In the genomic region with DNA sequence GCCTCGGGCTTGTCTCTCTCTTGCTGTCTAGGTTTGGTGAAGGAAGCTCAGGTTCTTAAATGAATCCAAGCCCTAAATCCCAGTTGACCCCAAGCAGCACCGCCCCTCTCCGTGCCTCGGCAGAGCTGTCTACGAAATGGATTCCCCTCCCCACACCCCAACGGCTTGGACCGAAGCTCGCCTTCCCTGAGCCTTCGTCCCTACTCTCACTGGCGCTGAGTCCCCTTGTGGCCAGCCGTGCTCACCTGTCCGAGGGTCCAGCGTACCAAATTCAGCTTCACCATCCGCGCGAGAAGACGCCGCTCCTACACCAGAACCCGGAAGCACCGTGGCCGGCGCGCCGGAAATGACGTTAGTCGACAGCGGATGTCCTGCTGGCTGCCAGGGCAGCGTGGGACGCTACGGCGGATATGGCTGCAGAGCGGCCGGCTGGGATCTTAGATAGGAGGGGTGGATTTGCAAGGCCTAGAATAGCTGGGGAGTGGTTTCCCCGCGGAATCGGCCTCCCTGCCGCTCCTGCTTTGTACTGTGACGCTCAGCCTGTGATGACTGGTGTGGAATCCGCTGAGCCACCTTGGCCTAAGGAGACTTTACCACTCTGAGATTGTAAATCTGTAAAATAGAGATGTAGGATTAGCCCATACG, we compare ENCODE assay signal across 1 cellular context.
TF ChIP-seq lines count a peak whose summit lies in the region.

A gene (minus strand): TSS at position 325 of the 645 bp plus-strand sequence. CDS start 2,201 bp downstream, outside the sequence.

TF ChIP-seq in HepG2, 621 proteins besides CTCF, POLR2A, EP300 and RAD21 (continued from another document and continues in another):
- TF ChIP-seq, protein P1, sequence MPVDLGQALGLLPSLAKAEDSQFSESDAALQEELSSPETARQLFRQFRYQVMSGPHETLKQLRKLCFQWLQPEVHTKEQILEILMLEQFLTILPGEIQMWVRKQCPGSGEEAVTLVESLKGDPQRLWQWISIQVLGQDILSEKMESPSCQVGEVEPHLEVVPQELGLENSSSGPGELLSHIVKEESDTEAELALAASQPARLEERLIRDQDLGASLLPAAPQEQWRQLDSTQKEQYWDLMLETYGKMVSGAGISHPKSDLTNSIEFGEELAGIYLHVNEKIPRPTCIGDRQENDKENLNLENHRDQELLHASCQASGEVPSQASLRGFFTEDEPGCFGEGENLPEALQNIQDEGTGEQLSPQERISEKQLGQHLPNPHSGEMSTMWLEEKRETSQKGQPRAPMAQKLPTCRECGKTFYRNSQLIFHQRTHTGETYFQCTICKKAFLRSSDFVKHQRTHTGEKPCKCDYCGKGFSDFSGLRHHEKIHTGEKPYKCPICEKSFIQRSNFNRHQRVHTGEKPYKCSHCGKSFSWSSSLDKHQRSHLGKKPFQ (CRISPR knock-in tag; IDR thresholded peaks at IDR 0.05; ENCODE audit: insufficient replicate concordance) = no peak
- no peak for TF ChIP-seq FIP1L1 (IDR thresholded peaks at IDR 0.05; ENCODE audit: borderline replicate concordance, insufficient read depth, low read depth, low read length)
- TF ChIP-seq LCORL (IDR thresholded peaks at IDR 0.05) = no peak
- peak; percentile 75; the same call in 1 of the 2 replicates for TF ChIP-seq LCORL (CRISPR knock-in tag; IDR thresholded peaks at IDR 0.05)
- TF ChIP-seq HES4 (CRISPR knock-in tag; IDR thresholded peaks at IDR 0.05; ENCODE audit: borderline replicate concordance) = no peak
- TF ChIP-seq SOX13 (IDR thresholded peaks at IDR 0.05) = no peak
- peak in 1 of 2 experiments; percentile 23; a peak in 1 of 4 replicates for TF ChIP-seq SOX13 (CRISPR knock-in tag; conservative IDR thresholded peaks at IDR 0.05 in 1 of 2, IDR thresholded peaks at IDR 0.05 in 1 of 2)
- TF ChIP-seq ZNF577 (CRISPR knock-in tag; IDR thresholded peaks at IDR 0.05; ENCODE audit: borderline replicate concordance, low read depth) = no peak
- TF ChIP-seq, protein P2, sequence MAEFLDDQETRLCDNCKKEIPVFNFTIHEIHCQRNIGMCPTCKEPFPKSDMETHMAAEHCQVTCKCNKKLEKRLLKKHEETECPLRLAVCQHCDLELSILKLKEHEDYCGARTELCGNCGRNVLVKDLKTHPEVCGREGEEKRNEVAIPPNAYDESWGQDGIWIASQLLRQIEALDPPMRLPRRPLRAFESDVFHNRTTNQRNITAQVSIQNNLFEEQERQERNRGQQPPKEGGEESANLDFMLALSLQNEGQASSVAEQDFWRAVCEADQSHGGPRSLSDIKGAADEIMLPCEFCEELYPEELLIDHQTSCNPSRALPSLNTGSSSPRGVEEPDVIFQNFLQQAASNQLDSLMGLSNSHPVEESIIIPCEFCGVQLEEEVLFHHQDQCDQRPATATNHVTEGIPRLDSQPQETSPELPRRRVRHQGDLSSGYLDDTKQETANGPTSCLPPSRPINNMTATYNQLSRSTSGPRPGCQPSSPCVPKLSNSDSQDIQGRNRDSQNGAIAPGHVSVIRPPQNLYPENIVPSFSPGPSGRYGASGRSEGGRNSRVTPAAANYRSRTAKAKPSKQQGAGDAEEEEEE (CRISPR knock-in tag; IDR thresholded peaks at IDR 0.05; ENCODE audit: borderline replicate concordance) = no peak
- no peak for TF ChIP-seq PHF5A (CRISPR knock-in tag; IDR thresholded peaks at IDR 0.05; ENCODE audit: low read depth, unreplicated experiment)
- TF ChIP-seq RXRB (CRISPR knock-in tag; IDR thresholded peaks at IDR 0.05; ENCODE audit: borderline replicate concordance) = peak; percentile 45; the same call in 1 of the 2 replicates
- TF ChIP-seq, protein P3, sequence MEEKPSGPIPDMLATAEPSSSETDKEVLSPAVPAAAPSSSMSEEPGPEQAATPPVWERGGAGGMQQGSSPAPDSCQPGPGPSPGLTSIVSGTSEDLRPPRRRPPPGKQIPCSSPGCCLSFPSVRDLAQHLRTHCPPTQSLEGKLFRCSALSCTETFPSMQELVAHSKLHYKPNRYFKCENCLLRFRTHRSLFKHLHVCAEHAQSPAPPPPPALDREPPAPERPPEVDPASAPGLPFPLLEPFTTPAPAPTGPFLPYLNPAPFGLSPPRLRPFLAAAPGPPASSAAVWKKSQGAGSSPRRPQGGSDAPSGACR (CRISPR knock-in tag; IDR thresholded peaks at IDR 0.05) = no peak
- no peak for TF ChIP-seq ZNF563 (CRISPR knock-in tag; IDR thresholded peaks at IDR 0.05)
- TF ChIP-seq, protein P4, sequence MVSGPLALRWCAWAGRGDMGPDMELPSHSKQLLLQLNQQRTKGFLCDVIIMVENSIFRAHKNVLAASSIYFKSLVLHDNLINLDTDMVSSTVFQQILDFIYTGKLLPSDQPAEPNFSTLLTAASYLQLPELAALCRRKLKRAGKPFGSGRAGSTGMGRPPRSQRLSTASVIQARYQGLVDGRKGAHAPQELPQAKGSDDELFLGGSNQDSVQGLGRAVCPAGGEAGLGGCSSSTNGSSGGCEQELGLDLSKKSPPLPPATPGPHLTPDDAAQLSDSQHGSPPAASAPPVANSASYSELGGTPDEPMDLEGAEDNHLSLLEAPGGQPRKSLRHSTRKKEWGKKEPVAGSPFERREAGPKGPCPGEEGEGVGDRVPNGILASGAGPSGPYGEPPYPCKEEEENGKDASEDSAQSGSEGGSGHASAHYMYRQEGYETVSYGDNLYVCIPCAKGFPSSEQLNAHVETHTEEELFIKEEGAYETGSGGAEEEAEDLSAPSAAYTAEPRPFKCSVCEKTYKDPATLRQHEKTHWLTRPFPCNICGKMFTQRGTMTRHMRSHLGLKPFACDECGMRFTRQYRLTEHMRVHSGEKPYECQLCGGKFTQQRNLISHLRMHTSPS (CRISPR knock-in tag; IDR thresholded peaks at IDR 0.05; ENCODE audit: low read depth) = no peak; the same call in 1 of the 2 replicates
- TF ChIP-seq ZNF83 (CRISPR knock-in tag; IDR thresholded peaks at IDR 0.05; ENCODE audit: borderline replicate concordance) = no peak
- TF ChIP-seq, protein P5, sequence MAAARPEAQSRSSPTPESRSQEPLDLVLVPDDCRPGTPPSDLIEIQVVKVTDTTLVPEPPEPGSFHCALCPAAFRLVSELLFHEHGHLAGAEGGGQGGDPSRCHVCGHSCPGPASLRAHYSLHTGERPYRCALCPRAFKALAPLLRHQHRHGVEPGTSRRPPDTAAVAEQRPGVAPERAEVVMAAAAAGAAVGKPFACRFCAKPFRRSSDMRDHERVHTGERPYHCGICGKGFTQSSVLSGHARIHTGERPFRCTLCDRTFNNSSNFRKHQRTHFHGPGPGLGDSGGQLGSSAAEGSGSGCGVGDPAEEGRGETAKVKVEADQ (CRISPR knock-in tag; IDR thresholded peaks at IDR 0.05; ENCODE audit: borderline replicate concordance) = peak; percentile 81
- no peak for TF ChIP-seq TEAD2 (CRISPR knock-in tag; IDR thresholded peaks at IDR 0.05)
- peak; percentile 53; the same call in 1 of the 2 replicates for TF ChIP-seq KLF12 (CRISPR knock-in tag; IDR thresholded peaks at IDR 0.05; ENCODE audit: borderline replicate concordance)
- TF ChIP-seq ZNF326 (CRISPR knock-in tag; IDR thresholded peaks at IDR 0.05; ENCODE audit: borderline replicate concordance) = no peak
- TF ChIP-seq, protein P6, sequence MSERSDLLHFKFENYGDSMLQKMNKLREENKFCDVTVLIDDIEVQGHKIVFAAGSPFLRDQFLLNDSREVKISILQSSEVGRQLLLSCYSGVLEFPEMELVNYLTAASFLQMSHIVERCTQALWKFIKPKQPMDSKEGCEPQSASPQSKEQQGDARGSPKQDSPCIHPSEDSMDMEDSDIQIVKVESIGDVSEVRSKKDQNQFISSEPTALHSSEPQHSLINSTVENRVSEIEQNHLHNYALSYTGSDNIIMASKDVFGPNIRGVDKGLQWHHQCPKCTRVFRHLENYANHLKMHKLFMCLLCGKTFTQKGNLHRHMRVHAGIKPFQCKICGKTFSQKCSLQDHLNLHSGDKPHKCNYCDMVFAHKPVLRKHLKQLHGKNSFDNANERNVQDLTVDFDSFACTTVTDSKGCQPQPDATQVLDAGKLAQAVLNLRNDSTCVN (CRISPR knock-in tag; IDR thresholded peaks at IDR 0.05; ENCODE audit: borderline replicate concordance) = no peak; the same call in 1 of the 2 replicates
- TF ChIP-seq, protein P7, sequence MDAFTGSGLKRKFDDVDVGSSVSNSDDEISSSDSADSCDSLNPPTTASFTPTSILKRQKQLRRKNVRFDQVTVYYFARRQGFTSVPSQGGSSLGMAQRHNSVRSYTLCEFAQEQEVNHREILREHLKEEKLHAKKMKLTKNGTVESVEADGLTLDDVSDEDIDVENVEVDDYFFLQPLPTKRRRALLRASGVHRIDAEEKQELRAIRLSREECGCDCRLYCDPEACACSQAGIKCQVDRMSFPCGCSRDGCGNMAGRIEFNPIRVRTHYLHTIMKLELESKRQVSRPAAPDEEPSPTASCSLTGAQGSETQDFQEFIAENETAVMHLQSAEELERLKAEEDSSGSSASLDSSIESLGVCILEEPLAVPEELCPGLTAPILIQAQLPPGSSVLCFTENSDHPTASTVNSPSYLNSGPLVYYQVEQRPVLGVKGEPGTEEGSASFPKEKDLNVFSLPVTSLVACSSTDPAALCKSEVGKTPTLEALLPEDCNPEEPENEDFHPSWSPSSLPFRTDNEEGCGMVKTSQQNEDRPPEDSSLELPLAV (CRISPR knock-in tag; conservative IDR thresholded peaks at IDR 0.05; ENCODE audit: low read depth) = no peak
- TF ChIP-seq RBFOX2 (IDR thresholded peaks at IDR 0.05; ENCODE audit: low read depth, low read length) = peak; percentile 87
- TF ChIP-seq, protein P8, sequence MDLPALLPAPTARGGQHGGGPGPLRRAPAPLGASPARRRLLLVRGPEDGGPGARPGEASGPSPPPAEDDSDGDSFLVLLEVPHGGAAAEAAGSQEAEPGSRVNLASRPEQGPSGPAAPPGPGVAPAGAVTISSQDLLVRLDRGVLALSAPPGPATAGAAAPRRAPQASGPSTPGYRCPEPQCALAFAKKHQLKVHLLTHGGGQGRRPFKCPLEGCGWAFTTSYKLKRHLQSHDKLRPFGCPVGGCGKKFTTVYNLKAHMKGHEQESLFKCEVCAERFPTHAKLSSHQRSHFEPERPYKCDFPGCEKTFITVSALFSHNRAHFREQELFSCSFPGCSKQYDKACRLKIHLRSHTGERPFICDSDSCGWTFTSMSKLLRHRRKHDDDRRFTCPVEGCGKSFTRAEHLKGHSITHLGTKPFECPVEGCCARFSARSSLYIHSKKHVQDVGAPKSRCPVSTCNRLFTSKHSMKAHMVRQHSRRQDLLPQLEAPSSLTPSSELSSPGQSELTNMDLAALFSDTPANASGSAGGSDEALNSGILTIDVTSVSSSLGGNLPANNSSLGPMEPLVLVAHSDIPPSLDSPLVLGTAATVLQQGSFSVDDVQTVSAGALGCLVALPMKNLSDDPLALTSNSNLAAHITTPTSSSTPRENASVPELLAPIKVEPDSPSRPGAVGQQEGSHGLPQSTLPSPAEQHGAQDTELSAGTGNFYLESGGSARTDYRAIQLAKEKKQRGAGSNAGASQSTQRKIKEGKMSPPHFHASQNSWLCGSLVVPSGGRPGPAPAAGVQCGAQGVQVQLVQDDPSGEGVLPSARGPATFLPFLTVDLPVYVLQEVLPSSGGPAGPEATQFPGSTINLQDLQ (CRISPR knock-in tag; IDR thresholded peaks at IDR 0.05) = no peak; the same call in 1 of the 2 replicates
- TF ChIP-seq, protein P9, sequence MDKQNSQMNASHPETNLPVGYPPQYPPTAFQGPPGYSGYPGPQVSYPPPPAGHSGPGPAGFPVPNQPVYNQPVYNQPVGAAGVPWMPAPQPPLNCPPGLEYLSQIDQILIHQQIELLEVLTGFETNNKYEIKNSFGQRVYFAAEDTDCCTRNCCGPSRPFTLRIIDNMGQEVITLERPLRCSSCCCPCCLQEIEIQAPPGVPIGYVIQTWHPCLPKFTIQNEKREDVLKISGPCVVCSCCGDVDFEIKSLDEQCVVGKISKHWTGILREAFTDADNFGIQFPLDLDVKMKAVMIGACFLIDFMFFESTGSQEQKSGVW (CRISPR knock-in tag; IDR thresholded peaks at IDR 0.05; ENCODE audit: borderline replicate concordance) = no peak
- TF ChIP-seq, protein P10, sequence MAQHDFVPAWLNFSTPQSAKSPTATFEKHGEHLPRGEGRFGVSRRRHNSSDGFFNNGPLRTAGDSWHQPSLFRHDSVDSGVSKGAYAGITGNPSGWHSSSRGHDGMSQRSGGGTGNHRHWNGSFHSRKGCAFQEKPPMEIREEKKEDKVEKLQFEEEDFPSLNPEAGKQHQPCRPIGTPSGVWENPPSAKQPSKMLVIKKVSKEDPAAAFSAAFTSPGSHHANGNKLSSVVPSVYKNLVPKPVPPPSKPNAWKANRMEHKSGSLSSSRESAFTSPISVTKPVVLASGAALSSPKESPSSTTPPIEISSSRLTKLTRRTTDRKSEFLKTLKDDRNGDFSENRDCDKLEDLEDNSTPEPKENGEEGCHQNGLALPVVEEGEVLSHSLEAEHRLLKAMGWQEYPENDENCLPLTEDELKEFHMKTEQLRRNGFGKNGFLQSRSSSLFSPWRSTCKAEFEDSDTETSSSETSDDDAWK (CRISPR knock-in tag; IDR thresholded peaks at IDR 0.05) = no peak
- no peak for TF ChIP-seq ZNF703 (CRISPR knock-in tag; IDR thresholded peaks at IDR 0.05; ENCODE audit: borderline replicate concordance)
- TF ChIP-seq NFE2L2 (IDR thresholded peaks at IDR 0.05; ENCODE audit: low read length) = no peak
- peak; percentile 73 for TF ChIP-seq IKZF4 (CRISPR knock-in tag; IDR thresholded peaks at IDR 0.05; ENCODE audit: borderline replicate concordance, low read depth, not compliant biosample characterization)
- TF ChIP-seq, protein P11, sequence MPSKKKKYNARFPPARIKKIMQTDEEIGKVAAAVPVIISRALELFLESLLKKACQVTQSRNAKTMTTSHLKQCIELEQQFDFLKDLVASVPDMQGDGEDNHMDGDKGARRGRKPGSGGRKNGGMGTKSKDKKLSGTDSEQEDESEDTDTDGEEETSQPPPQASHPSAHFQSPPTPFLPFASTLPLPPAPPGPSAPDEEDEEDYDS (CRISPR knock-in tag; IDR thresholded peaks at IDR 0.05) = peak; percentile 33; the same call in 1 of the 2 replicates
